14 cellular contexts compared by ENCODE assay signal in genomic region chr1:109711593-109712320, GRCh38. TPM values are rescaled to one million over a fixed set of nuclear protein-coding genes. Genes with fewer than 3 reads are reported as not detected.
DNase-seq lines count a peak whose midpoint lies in the region; ATAC-seq and TF ChIP-seq lines count a peak whose summit lies in the region.
"Not testable (repeated sequence)": the region's sequence is repeated elsewhere in the genome, so short reads cannot be mapped to it uniquely, and the experiment has no call there.
"Had no signal": no experiment of that assay in that cellular context is flagged by ENCODE, and none has a peak within 500 bp of the region (broad histone marks: within the 10 kb centered on the region; RNA-seq: fewer than 3 reads in every experiment).

Gene GSTM5, plus strand, starts transcription at chr1:109712251. Its CDS starts 62 bp downstream, at chr1:109712313.

- not testable (repeated sequence) for H3K4me1 Mint-ChIP-seq in activated T-cell treated with anti-CD3 and anti-CD28 coated beads, Interleukin-2, amount 50 U/mL, for 24 hours (ENCODE audit: low read depth)

- not testable (repeated sequence) for DNase-seq in AG04450 (ENCODE audit: low read depth, low spot score); HFF-Myc (ENCODE audit: extremely low read depth, low read depth); coronary artery (ENCODE audit: low spot score); right lobe of liver
- DNase-seq in activated T-cell treated with anti-CD3 and anti-CD28 coated beads, Interleukin-2, amount 50 U/mL, for 24 hours: peak; percentile 44
- peak; percentile 62 for DNase-seq in Right ventricle myocardium inferior (ENCODE audit: missing footprints)
- peak; percentile 76 for DNase-seq in posterior vena cava (ENCODE audit: low spot score)
- peak; percentile 1 for DNase-seq in superior temporal gyrus (ENCODE audit: extremely low spot score)

- H3K27ac Mint-ChIP-seq in activated T-cell treated with anti-CD3 and anti-CD28 coated beads, Interleukin-2, amount 50 U/mL, for 24 hours: not testable (repeated sequence)

- TF ChIP-seq POLR2A in right lobe of liver (IDR thresholded peaks at IDR 0.05): not testable (repeated sequence)

- not testable (repeated sequence) for H3K9me3 ChIP-seq in AG04450 (ENCODE audit: control insufficient read depth, insufficient read depth, low read length); right lobe of liver

- CTCF ChIA-PET in AG04450 (lab: Charles Lee): not testable (repeated sequence)

- POLR2A ChIA-PET in AG04450 (lab: Yijun Ruan, JAX): not testable (repeated sequence)

- H3K4me1 ChIP-seq in right lobe of liver: not testable (repeated sequence)

- H3K36me3 ChIP-seq in right lobe of liver: not testable (repeated sequence)

- H3K27me3 ChIP-seq in AG04450 (ENCODE audit: control insufficient read depth, insufficient read depth, low read length); right lobe of liver: not testable (repeated sequence)

- intact Hi-C loops in Right ventricle myocardium inferior (cut with DNase I); right lobe of liver (cut with DNase I): not testable (repeated sequence)
- intact Hi-C loops in posterior vena cava (cut with DNase I): loop anchor here (10.0 kb wide), 2 partner anchors 47 to 53 kb away; partner anchors contain the start of genes EPS8L3 (in 1 of the 2) and GSTM2 (in 1 of the 2)

- not testable (repeated sequence) for H3K27ac ChIP-seq in AG04450 (ENCODE audit: low read depth, low read length); right lobe of liver
- peak within 1 kb of the TSS in 1 of 2 donors; percentile 31 for H3K27ac ChIP-seq in coronary artery

- H3K9me3 Mint-ChIP-seq in activated T-cell treated with anti-CD3 and anti-CD28 coated beads, Interleukin-2, amount 50 U/mL, for 24 hours: peaks cover 17% of the 10 kb centered on the region

- ATAC-seq in Right ventricle myocardium inferior (peak; percentile 69), right lobe of liver (peak in 3 of 4 donors; percentile 12 to 57 (median 51))

- H3K4me3 ChIP-seq in AG04450 (ENCODE audit: low read depth, low read length) (peak within 1 kb of the TSS; percentile 34), HFF-Myc (replicated peaks; ENCODE audit: low read depth, low read length) (peak within 1 kb of the TSS; percentile 7; the same call in 1 of the 2 replicates), coronary artery (peak within 1 kb of the TSS; percentile 63), right lobe of liver (peak within 1 kb of the TSS in 1 of 3 donors; percentile 25)

- not testable (repeated sequence) for TF ChIP-seq CTCF in AG04450 (IDR thresholded peaks at IDR 0.05; ENCODE audit: low read depth, low read length); HFF-Myc (IDR thresholded peaks at IDR 0.05; ENCODE audit: low read depth, low read length, missing control alignments); coronary artery (IDR thresholded peaks at IDR 0.05); right lobe of liver (IDR thresholded peaks at IDR 0.05)

- H3K4me3 Mint-ChIP-seq in activated T-cell treated with anti-CD3 and anti-CD28 coated beads, Interleukin-2, amount 50 U/mL, for 24 hours: not testable (repeated sequence)

- peaks cover 16% of the 10 kb centered on the region for H3K27me3 Mint-ChIP-seq in activated T-cell treated with anti-CD3 and anti-CD28 coated beads, Interleukin-2, amount 50 U/mL, for 24 hours

- H3K36me3 Mint-ChIP-seq in activated T-cell treated with anti-CD3 and anti-CD28 coated beads, Interleukin-2, amount 50 U/mL, for 24 hours (ENCODE audit: low read depth): peaks cover 23% of the 10 kb centered on the region

- 48% methylated on average over 13 of the region's 33 CpGs for whole genome bisulfite sequencing in right lobe of liver (ENCODE audit: insufficient coverage, low coverage, low lambda C conversion rate, missing lambda C conversion rate)

RNA-seq across cellular contexts. Expression of gene GSTM5, which starts in this region (rescaled TPM):
- 11.6 and 12.5 TPM in 2 replicates for polyA plus RNA-seq in AG04450 (2011; rRNA removed)
- polyA minus RNA-seq in AG04450 (2011; rRNA and poly(A)+ RNA removed): 4.4 and 4.5 TPM in 2 replicates
- 2.8 TPM for total RNA-seq in Right ventricle myocardium inferior
- under 1 TPM in 5 of 6 experiments, not detected in 1; 0.19 to 0.54 (median 0.31) TPM for total RNA-seq in right lobe of liver
- total RNA-seq in posterior vena cava: 10 to 100 TPM; 16.7 to 25.4 TPM
- total RNA-seq: Calu3, chondrocyte, epithelial cell of proximal tubule, H9, HT-29, mononuclear cell had no signal

Comparison
In these comparisons a context has a peak if more than half of its experiments do, and no peak if none do; other contexts are left out.
1. Peak in ATAC-seq in right lobe of liver; RNA of the gene not detected or under 1 TPM.